Comparison of ENCODE assay signal across 16 cellular contexts in the genomic region with DNA sequence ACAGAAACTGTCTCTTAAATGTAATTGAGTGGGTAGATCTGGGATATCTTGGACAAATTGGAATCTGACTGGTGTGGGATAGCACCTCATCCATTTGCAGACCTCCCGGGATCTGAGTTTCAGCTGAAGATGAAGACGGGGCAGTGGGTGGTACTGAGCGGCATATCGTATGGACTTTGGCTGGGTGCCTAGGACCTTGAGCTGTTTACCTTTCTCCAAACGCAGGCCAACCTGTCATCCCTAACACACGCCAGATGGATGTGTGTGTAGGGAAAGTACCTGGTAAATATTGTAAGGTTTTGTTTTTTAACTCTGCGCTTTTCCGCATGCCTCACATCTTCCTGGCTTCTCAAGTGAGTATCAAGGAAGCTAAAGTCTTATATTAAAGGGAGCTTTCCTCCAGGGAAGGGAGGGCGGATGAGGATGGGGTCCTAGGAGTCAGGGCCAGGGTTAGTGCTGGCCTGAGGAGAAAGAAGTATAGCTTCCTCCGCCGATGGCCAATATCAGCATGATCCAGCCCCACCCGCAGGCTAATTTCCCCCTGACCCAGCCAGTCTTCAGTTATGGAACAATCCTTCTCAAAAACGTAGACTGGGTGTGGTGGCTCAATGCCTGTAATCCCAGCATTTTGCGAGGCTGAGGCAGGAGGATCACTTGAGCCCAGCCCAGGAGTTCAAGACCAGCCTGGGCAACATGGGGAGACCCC. TPM values are rescaled to one million over a fixed set of nuclear protein-coding genes. Genes with fewer than 3 reads are reported as not detected.
A peak's percentile ranks its signal among the peaks of the same experiment; 100 is the strongest.
DNase-seq lines count a peak whose midpoint lies in the region; ATAC-seq and TF ChIP-seq lines count a peak whose summit lies in the region.
"Had no signal": no experiment of that assay in that cellular context is flagged by ENCODE, and none has a peak within 500 bp of the region (broad histone marks: within the 10 kb centered on the region; RNA-seq: fewer than 3 reads in every experiment).

No MANE protein-coding gene starts in this region.

- peaks cover 4% of the 10 kb centered on the region for H4K20me1 ChIP-seq in neural progenitor cell (ENCODE audit: low read depth)

- no peaks in the 10 kb centered on the region for H3K36me3 ChIP-seq in neural progenitor cell

- no peak overlapping the region for H3K9ac ChIP-seq in neural progenitor cell

- no peak for TF ChIP-seq CTCF in chondrocyte (IDR thresholded peaks at IDR 0.05)
- TF ChIP-seq CTCF in neural progenitor cell (IDR thresholded peaks at IDR 0.05), result no peak

- H2AFZ ChIP-seq in neural progenitor cell (replicated peaks), result no peak overlapping the region

- ATAC-seq in left cardiac atrium (no peak), GM18867 (IDR thresholded peaks at IDR 0.05; ENCODE audit: unreplicated experiment) (no peak)

- peaks cover 28% of the 10 kb centered on the region for H3K27me3 ChIP-seq in neural progenitor cell
- H3K27me3 ChIP-seq: SJCRH30 had no signal

- H3K36me3 Mint-ChIP-seq in chondrocyte (ENCODE audit: low read depth), result peaks cover 14% of the 10 kb centered on the region
- H3K36me3 Mint-ChIP-seq in neural progenitor cell, result peaks cover 12% of the 10 kb centered on the region

- H3K9me3 Mint-ChIP-seq in chondrocyte (ENCODE audit: low read depth) (no peaks in the 10 kb centered on the region), neural progenitor cell (no peaks in the 10 kb centered on the region)
- H3K9me3 Mint-ChIP-seq: memory B cell had no signal

- DNase-seq in DMS153 (lab: John Stamatoyannopoulos, UW), result peak; percentile 80
- DNase-seq in NCI-H1694 (lab: John Stamatoyannopoulos, UW), result peak; percentile 39
- DNase-seq in chondrocyte (ENCODE audit: low spot score), result no peak
- DNase-seq in neural progenitor cell (ENCODE audit: low spot score), result no peak
- no peak for DNase-seq in activated gamma-delta T cell (lab: John Stamatoyannopoulos, UW)
- DNase-seq in left cardiac atrium, result no peak
- DNase-seq in NCI-H187 (lab: John Stamatoyannopoulos, UW), result no peak
- DNase-seq: DND-41, hypothalamus, NCI-H2227 treated with DMSO at 0.1 percent for 48 hours, retina, SJCRH30, WERI-Rb-1 had no signal

- H3K79me2 ChIP-seq in neural progenitor cell (ENCODE audit: low read depth), result no peaks in the 10 kb centered on the region

- H3K27ac ChIP-seq in neural progenitor cell, result no peak overlapping the region
- H3K27ac ChIP-seq: SJCRH30, WERI-Rb-1 had no signal

- H3K4me1 Mint-ChIP-seq in chondrocyte (ENCODE audit: low read depth) (peaks cover 25% of the 10 kb centered on the region), neural progenitor cell (peaks cover 27% of the 10 kb centered on the region)

- H3K4me3 ChIP-seq in neural progenitor cell, result no peak overlapping the region
- H3K4me3 ChIP-seq: SJCRH30 had no signal

- no peak overlapping the region for H3K4me3 Mint-ChIP-seq in chondrocyte (ENCODE audit: unreplicated experiment)
- peak overlapping the region; percentile 15 for H3K4me3 Mint-ChIP-seq in neural progenitor cell

- H3K4me1 ChIP-seq in neural progenitor cell, result peaks cover 5% of the 10 kb centered on the region

- peaks cover 13% of the 10 kb centered on the region for H3F3A ChIP-seq in neural progenitor cell (ENCODE audit: low read depth)

- H3K9me3 ChIP-seq in neural progenitor cell (ENCODE audit: low read depth), result no peaks in the 10 kb centered on the region
- H3K9me3 ChIP-seq: SJCRH30 had no signal

- peak overlapping the region; percentile 17 for H3K27ac Mint-ChIP-seq in chondrocyte (ENCODE audit: unreplicated experiment)
- no peak overlapping the region for H3K27ac Mint-ChIP-seq in neural progenitor cell

- H3K27me3 Mint-ChIP-seq in chondrocyte (ENCODE audit: low read depth) (no peaks in the 10 kb centered on the region), neural progenitor cell (ENCODE audit: insufficient read depth, low read depth) (no peaks in the 10 kb centered on the region)

- intact Hi-C loops in left cardiac atrium (cut with DNase I), result loop anchor here in 1 of 2 donors (10.0 kb wide), 1 partner anchor 53 kb away; a partner anchor contains a TSS

- H3K4me2 ChIP-seq in neural progenitor cell, result no peak overlapping the region

RNA-seq across cellular contexts. Expression of a gene that starts 26.2 kb away (rescaled TPM):
- total RNA-seq in chondrocyte, result 83.1 to 133 TPM (median 86.6 TPM) in 3 replicates
- 41.6 and 63.4 TPM in 2 replicates for total RNA-seq in neural progenitor cell (ENCODE audit: low replicate concordance)
- 10 to 100 TPM; 23.7 to 31.0 TPM for total RNA-seq in left cardiac atrium

RNA-seq across cellular contexts. Expression of a gene that starts 30.6 kb away (rescaled TPM):
- total RNA-seq in chondrocyte (not detected in 3 replicates), neural progenitor cell (ENCODE audit: low replicate concordance) (not detected in 2 replicates), left cardiac atrium (not detected)
- total RNA-seq: SJCRH30, temporal lobe had no signal

RNA-seq across cellular contexts. Expression of a gene that starts 53.6 kb away (rescaled TPM):
- total RNA-seq in chondrocyte (1.1 to 1.4 TPM (median 1.3 TPM) in 3 replicates), neural progenitor cell (ENCODE audit: low replicate concordance) (0.09 TPM in 1 of 2 replicates, not detected in the other), left cardiac atrium (10 to 100 TPM; 11.2 to 11.4 TPM)

Comparison
In these comparisons a context has a peak if more than half of its experiments do, and no peak if none do; other contexts are left out.
1. DNase-seq: peak in DMS153 (single experiment) and NCI-H1694 (single experiment); none in chondrocyte (single experiment), neural progenitor cell (single experiment), activated gamma-delta T cell (single experiment), left cardiac atrium (single experiment) and NCI-H187 (0 of 2).